1 cellular context compared by ENCODE assay signal in the genomic region with DNA sequence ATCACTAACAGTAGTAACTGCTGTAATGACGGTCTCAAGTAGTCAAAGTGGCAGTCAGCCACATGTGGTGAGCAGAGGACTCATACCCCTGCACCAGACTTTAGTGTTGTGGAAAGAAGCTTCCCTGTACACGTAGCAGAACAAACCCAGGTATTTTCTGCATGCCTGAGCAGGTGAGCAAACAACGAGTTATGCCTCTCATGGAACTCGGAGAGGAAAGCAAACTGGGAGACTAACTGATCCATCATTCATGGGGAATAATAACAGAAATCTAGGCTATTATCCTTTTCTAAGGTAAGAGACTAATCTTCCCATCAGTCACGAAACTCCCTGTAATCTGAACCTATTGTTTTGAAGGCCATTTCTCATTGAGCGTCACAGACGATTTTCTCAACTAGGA.
TF ChIP-seq lines count a peak whose summit lies in the region.

No MANE protein-coding gene starts in this region.

TF ChIP-seq in HEK293, 187 proteins besides CTCF, POLR2A, EP300 and RAD21 (continued from another document):
- TF ChIP-seq, protein P1, sequence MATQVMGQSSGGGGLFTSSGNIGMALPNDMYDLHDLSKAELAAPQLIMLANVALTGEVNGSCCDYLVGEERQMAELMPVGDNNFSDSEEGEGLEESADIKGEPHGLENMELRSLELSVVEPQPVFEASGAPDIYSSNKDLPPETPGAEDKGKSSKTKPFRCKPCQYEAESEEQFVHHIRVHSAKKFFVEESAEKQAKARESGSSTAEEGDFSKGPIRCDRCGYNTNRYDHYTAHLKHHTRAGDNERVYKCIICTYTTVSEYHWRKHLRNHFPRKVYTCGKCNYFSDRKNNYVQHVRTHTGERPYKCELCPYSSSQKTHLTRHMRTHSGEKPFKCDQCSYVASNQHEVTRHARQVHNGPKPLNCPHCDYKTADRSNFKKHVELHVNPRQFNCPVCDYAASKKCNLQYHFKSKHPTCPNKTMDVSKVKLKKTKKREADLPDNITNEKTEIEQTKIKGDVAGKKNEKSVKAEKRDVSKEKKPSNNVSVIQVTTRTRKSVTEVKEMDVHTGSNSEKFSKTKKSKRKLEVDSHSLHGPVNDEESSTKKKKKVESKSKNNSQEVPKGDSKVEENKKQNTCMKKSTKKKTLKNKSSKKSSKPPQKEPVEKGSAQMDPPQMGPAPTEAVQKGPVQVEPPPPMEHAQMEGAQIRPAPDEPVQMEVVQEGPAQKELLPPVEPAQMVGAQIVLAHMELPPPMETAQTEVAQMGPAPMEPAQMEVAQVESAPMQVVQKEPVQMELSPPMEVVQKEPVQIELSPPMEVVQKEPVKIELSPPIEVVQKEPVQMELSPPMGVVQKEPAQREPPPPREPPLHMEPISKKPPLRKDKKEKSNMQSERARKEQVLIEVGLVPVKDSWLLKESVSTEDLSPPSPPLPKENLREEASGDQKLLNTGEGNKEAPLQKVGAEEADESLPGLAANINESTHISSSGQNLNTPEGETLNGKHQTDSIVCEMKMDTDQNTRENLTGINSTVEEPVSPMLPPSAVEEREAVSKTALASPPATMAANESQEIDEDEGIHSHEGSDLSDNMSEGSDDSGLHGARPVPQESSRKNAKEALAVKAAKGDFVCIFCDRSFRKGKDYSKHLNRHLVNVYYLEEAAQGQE (tag by site-specific recombination; IDR thresholded peaks at IDR 0.05) = no peak
- TF ChIP-seq OVOL3 (tag by site-specific recombination; IDR thresholded peaks at IDR 0.05) = no peak
